Comparison of ENCODE assay signal across 8 cellular contexts in genomic region chr11:61477734-61478148, GRCh38. TPM values are rescaled to one million over a fixed set of nuclear protein-coding genes. Genes with fewer than 3 reads are reported as not detected.
DNase-seq lines count a peak whose midpoint lies in the region; ATAC-seq and TF ChIP-seq lines count a peak whose summit lies in the region.
"Had no signal": no experiment of that assay in that cellular context is flagged by ENCODE, and none has a peak within 500 bp of the region (broad histone marks: within the 10 kb centered on the region; RNA-seq: fewer than 3 reads in every experiment).

No MANE protein-coding gene starts in this region.

- ATAC-seq in HG03025 (IDR thresholded peaks at IDR 0.05; ENCODE audit: low FRiP score, unreplicated experiment) = no peak

- H3K4me1 ChIP-seq in sigmoid colon = peaks cover 0 to 29% (median 23%) of the 10 kb centered on the region in 4 donors

- DNase-seq in NCI-H774 (lab: John Stamatoyannopoulos, UW) (peak; percentile 27), globus pallidus (ENCODE audit: low spot score) (peak; percentile 11), sigmoid colon (peak; percentile 79), GDM1 (lab: John Stamatoyannopoulos, UW) (no peak)
- peak; percentile 31 to 36 for DNase-seq in activated T-helper 1 cell treated with anti-CD3 and anti-CD28 coated beads, Interleukin-2, amount 50 U/mL, for 16 hours (ENCODE audit: low read depth in 1 of 2, low spot score in 1 of 2)

- H3K27me3 ChIP-seq in sigmoid colon = peaks cover 0 to 4% (median 0%) of the 10 kb centered on the region in 3 donors

- TF ChIP-seq POLR2A in sigmoid colon (IDR thresholded peaks at IDR 0.05) = no peak

- H3K9me3 ChIP-seq in sigmoid colon = no peaks in the 10 kb centered on the region

- H3K4me3 ChIP-seq in sigmoid colon = no peak overlapping the region

- TF ChIP-seq CTCF in GM12873 (IDR thresholded peaks at IDR 0.05; ENCODE audit: insufficient read depth, low read depth, low read length, missing control alignments) (peak; percentile 81), sigmoid colon (IDR thresholded peaks at IDR 0.05) (peak; percentile 81 to 95 (median 92))

- intact Hi-C loops in sigmoid colon (cut with DNase I) = loop anchor here (1.0 to 10.0 kb wide), 2 partner anchors 40 to 157 kb away; no protein-coding TSS in a partner anchor

- no peaks in the 10 kb centered on the region for H3K36me3 ChIP-seq in sigmoid colon

- H3K27ac ChIP-seq in sigmoid colon = no peak overlapping the region

- TF ChIP-seq EP300 in sigmoid colon (IDR thresholded peaks at IDR 0.05) = no peak

- 1 to 5% methylated on average over 18 of the region's 18 CpGs for WGBS in sigmoid colon, 2 donors

RNA-seq across cellular contexts. Expression of gene LRRC10B, which starts 30.8 kb away (rescaled TPM):
- total RNA-seq in sigmoid colon = 1 to 10 TPM in 2 of 4 donors, under 1 TPM in 2; 0.71 to 4.4 (median 1.3) TPM
- 1 to 10 TPM in 1 of 3 donors, not detected in 2; 1.1 TPM for polyA plus RNA-seq in sigmoid colon
- total RNA-seq: activated naive CD4-positive, alpha-beta T cell treated with anti-CD3 and anti-CD28 coated beads, Interleukin-2, amount 50 U/mL, for 72 hours had no signal

RNA-seq across cellular contexts. Expression of gene SDHAF2, which starts 47.8 kb away (rescaled TPM):
- 10 to 100 TPM; 27.3 to 97.3 (median 61.2) TPM for total RNA-seq in sigmoid colon
- 10 to 100 TPM; 45.7 to 62.5 (median 61.7) TPM for polyA plus RNA-seq in sigmoid colon

RNA-seq across cellular contexts. Expression of gene CPSF7, which starts 48.0 kb away (rescaled TPM):
- 10 to 100 TPM; 38.2 to 45.4 (median 42.0) TPM for total RNA-seq in sigmoid colon
- polyA plus RNA-seq in sigmoid colon = 10 to 100 TPM; 18.0 to 48.4 (median 19.0) TPM
